ENCODE assay signal across 15 cellular contexts in the genomic region with DNA sequence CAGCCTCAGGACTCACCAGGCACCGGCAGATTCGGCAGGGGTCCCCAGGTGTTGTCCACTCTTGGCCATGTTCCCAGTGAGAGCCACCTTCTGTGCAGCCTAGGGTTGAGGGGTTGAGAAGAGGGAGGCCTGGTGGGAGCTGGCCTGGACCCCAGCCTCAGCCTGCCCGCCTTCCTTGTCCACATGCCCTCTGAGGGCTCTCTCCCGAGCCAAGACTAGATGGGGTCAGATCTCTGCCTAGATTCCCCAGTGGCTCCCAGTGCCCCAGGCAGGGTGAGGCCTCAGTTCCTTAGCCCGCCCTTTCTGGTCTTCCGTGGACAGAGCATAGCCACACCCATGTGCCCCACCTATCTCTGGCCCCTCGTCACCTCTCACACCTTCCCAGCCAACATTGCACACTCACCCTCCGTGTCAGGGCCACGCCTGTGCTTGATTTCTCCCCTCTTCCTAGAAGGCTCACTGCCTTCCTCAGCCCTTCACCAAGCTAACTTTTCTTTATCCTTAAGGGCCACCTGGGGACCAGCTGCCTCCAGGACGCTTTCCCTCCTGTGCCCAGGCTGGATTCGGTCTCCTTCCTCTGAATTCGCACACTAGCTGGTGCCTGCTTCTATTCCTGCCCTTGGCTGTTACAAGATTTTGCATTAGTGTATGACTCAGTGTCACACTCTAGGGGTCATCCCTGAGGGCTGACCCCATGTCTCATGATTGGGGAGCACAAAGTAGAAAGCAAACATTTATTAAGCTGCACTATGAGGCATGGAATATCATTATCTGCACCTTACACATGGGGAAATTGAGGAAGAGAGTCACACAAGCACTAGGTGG. TPM values are rescaled to one million over a fixed set of nuclear protein-coding genes. Genes with fewer than 3 reads are reported as not detected.
A peak's percentile ranks its signal among the peaks of the same experiment; 100 is the strongest.
DNase-seq lines count a peak whose midpoint lies in the region; ATAC-seq, FAIRE-seq and TF ChIP-seq lines count a peak whose summit lies in the region.
"Had no signal": no experiment of that assay in that cellular context is flagged by ENCODE, and none has a peak within 500 bp of the region (broad histone marks: within the 10 kb centered on the region; RNA-seq: fewer than 3 reads in every experiment).

No MANE protein-coding gene starts in this region.

- peak overlapping the region; percentile 47 for H2AFZ ChIP-seq in K562 (ENCODE audit: low read depth, low read length)

- no peaks in the 10 kb centered on the region for H3K79me2 ChIP-seq in K562 (ENCODE audit: control insufficient read depth, insufficient read depth, low read length)

- intact Hi-C loops in right cardiac atrium (cut with DNase I) (loop anchor here in 1 of 4 donors (5.0 kb wide), 1 partner anchor 189 kb away; no protein-coding TSS in a partner anchor), Right ventricle myocardium superior (cut with DNase I) (no loop called here), K562 (cut with micrococcal nuclease) (no loop called here), uterus (cut with DNase I; ENCODE audit: low total_unique reads) (no loop called here)

- in situ Hi-C loops in K562 (cut with MboI): no loop called here

- TF ChIP-seq RAD21 in K562 (CRISPR knock-in tag; conservative IDR thresholded peaks at IDR 0.05 in 1 of 2, IDR thresholded peaks at IDR 0.05 in 1 of 2): 0 out of 4 replicates have a peak, but pooled peaks of 1 of the 2 experiments have one; percentile 3

- peak; percentile 59 for TF ChIP-seq EP300 in K562 (IDR thresholded peaks at IDR 0.05; ENCODE audit: low read length)

- no peaks in the 10 kb centered on the region for H3K9me1 ChIP-seq in K562 (ENCODE audit: control insufficient read depth, insufficient read depth, low read length)

- H3K4me2 ChIP-seq in K562 (ENCODE audit: insufficient read depth, low read length): peak overlapping the region; percentile 58

- no peaks in the 10 kb centered on the region for H3K36me3 ChIP-seq in K562 (ENCODE audit: control insufficient read depth, insufficient read depth, low read length)
- H3K36me3 ChIP-seq in uterus: no peaks in the 10 kb centered on the region

- WGBS in right cardiac atrium: 79% methylated on average over 12 of the region's 12 CpGs
- WGBS in K562 (ENCODE audit: insufficient coverage, low coverage, missing lambda C conversion rate): 25% methylated on average over 12 of the region's 12 CpGs

- POLR2A ChIA-PET in K562 (lab: Yijun Ruan, JAX): interaction anchor here (0.5 to 1.1 kb wide), 5 partner anchors 8 to 442 kb away, joined by 3 to 4 read pairs (median 3); no protein-coding TSS in a partner anchor

- no peak overlapping the region for H3K27ac ChIP-seq in right cardiac atrium (ENCODE audit: low read length)
- H3K27ac ChIP-seq in K562 (ENCODE audit: extremely low read depth, low read depth, low read length): peak overlapping the region; percentile 2; the same call in 1 of the 3 replicates
- no peak overlapping the region for H3K27ac ChIP-seq in uterus

- FAIRE-seq in K562 (lab: Jason Lieb, UNC): peak; percentile 65

- peak overlapping the region; percentile 24 to 70; a peak in 3 of 4 replicates for H3K9ac ChIP-seq in K562 (ENCODE audit: insufficient read depth in 1 of 2, low read depth in 2 of 2, low read length in 2 of 2)

- no peaks in the 10 kb centered on the region for H4K20me1 ChIP-seq in K562 (replicated peaks; ENCODE audit: control insufficient read depth, insufficient read depth, low read length)

- no peaks in the 10 kb centered on the region for H3K4me1 ChIP-seq in right cardiac atrium (ENCODE audit: control insufficient read depth, insufficient read depth, low read length)
- H3K4me1 ChIP-seq in K562 (replicated peaks in 1 of 2; ENCODE audit: control insufficient read depth in 2 of 2, insufficient read depth in 2 of 2, low read length in 2 of 2): peaks cover 13 to 29% of the 10 kb centered on the region in 2 experiments
- H3K4me1 ChIP-seq in uterus: no peaks in the 10 kb centered on the region

- no peaks in the 10 kb centered on the region for H3K27me3 ChIP-seq in right cardiac atrium (ENCODE audit: control insufficient read depth, insufficient read depth)
- H3K27me3 ChIP-seq in K562 (ENCODE audit: control insufficient read depth in 2 of 2, insufficient read depth in 2 of 2, low read length in 2 of 2): peaks cover 5 to 17% of the 10 kb centered on the region in 2 experiments; a peak in 4 of 5 replicates
- H3K27me3 ChIP-seq in uterus: no peaks in the 10 kb centered on the region

- BruUV-seq in K562 (replicated peaks; lab: Mats Ljungman, UMichigan): no TSS peak

- CTCF ChIA-PET in K562 (lab: Yijun Ruan, JAX; ENCODE audit: low intra/inter-chr PET ratio): interaction anchor here (1.5 kb wide), 1 partner anchor 307 kb away, joined by 5 read pairs; no protein-coding TSS in a partner anchor

- H3K4me3 ChIP-seq in right cardiac atrium (ENCODE audit: low read length) (no peak overlapping the region), K562 (no peak overlapping the region), uterus (no peak overlapping the region)

- H3K9me3 ChIP-seq in right cardiac atrium (ENCODE audit: control insufficient read depth, low read length) (no peaks in the 10 kb centered on the region), K562 (replicated peaks; ENCODE audit: control insufficient read depth, insufficient read depth, low read depth, low read length) (peaks cover 11% of the 10 kb centered on the region; the same call in 1 of the 2 replicates), uterus (no peaks in the 10 kb centered on the region)

- TF ChIP-seq POLR2A in K562 (conservative IDR thresholded peaks at IDR 0.05) (no peak), uterus (IDR thresholded peaks at IDR 0.05) (no peak)

- ATAC-seq in right cardiac atrium: peak; percentile 25 to 31
- ATAC-seq in Right ventricle myocardium superior (ENCODE audit: poor library complexity): no peak
- peak; percentile 80 for ATAC-seq in K562
- ATAC-seq in HG02852 (IDR thresholded peaks at IDR 0.05; ENCODE audit: unreplicated experiment): no peak
- no peak for ATAC-seq in GM18907 (IDR thresholded peaks at IDR 0.05; ENCODE audit: unreplicated experiment)

- DNase-seq in right cardiac atrium: peak in 2 of 3 donors; percentile 4 to 12
- no peak for DNase-seq in Right ventricle myocardium superior
- DNase-seq in K562 (ENCODE audit: extremely low read depth in 1 of 4, low spot score in 3 of 4): peak in 3 of 4 experiments; percentile 66 to 89 (median 84)
- DNase-seq in kidney tubule cell (ENCODE audit: low spot score): peak; percentile 83
- DNase-seq in hepatic stellate cell (ENCODE audit: low spot score): no peak
- no peak for DNase-seq in uterus
- DNase-seq: activated naive CD4-positive, alpha-beta T cell treated with anti-CD3 and anti-CD28 coated beads, Interleukin-2, amount 50 U/mL, for 16 hours; caudate nucleus; DMS79; mesendoderm; NCI-H2227 treated with DMSO at 0.1 percent for 48 hours; OCI-M1; T-helper 9 cell had no signal

- TF ChIP-seq CTCF in K562 (IDR thresholded peaks at IDR 0.05 in 2 of 3, conservative IDR thresholded peaks at IDR 0.05 in 1 of 3; ENCODE audit: insufficient read depth in 2 of 3, low read depth in 1 of 3, low read length in 3 of 3) (no peak; a peak in 1 of 6 replicates), uterus (IDR thresholded peaks at IDR 0.05) (no peak)

RNA-seq across cellular contexts. Expression of gene KCP, which starts 7.5 kb away (rescaled TPM):
- under 1 TPM; 0.23 to 0.28 (median 0.24) TPM for total RNA-seq in right cardiac atrium
- polyA plus RNA-seq in right cardiac atrium: 0.36 TPM
- 0.11 TPM for total RNA-seq in Right ventricle myocardium superior
- total RNA-seq in K562 (2011; cell fraction: chromatin; rRNA removed; ENCODE audit: low replicate concordance): 0.19 and 2.1 TPM in 2 replicates
- total RNA-seq in K562 (2011; cell fraction: nucleolus; rRNA removed): 0.79 and 1.3 TPM in 2 replicates
- 0.73 and 0.84 TPM in 2 replicates for total RNA-seq in K562 (2011; cell fraction: nucleoplasm; rRNA removed)
- 0.09 TPM in 1 of 2 replicates, not detected in the other for total RNA-seq in K562 (2014; rRNA removed)
- not detected in 2 replicates for total RNA-seq in K562 (2014; rRNA removed; fragmentation: Illumina TruSeq; extraction: Trizol)
- 0.15 TPM in 1 of 2 replicates, not detected in the other for total RNA-seq in K562 (2015; rRNA removed; fragmentation: Illumina TruSeq; extraction: Trizol)
- total RNA-seq in K562 (2021): 0.16 TPM in 1 of 2 replicates, not detected in the other
- polyA plus RNA-seq in K562 (2011; rRNA removed): 0.07 and 0.09 TPM in 2 replicates
- 0.15 TPM in 1 of 2 replicates, not detected in the other for polyA plus RNA-seq in K562 (2011; cell fraction: cytosol; rRNA removed)
- polyA plus RNA-seq in K562 (2011; cell fraction: nucleus; rRNA removed): 0.86 and 1.5 TPM in 2 replicates
- 0.34 and 3.9 TPM in 2 replicates for polyA plus RNA-seq in K562 (2012)
- not detected in 2 replicates for polyA plus RNA-seq in K562 (2014; fragmentation: Illumina TruSeq; extraction: Trizol)
- polyA plus RNA-seq in K562 (2014; fragmentation: Nextera tagmentation; extraction: Ambion mirVana): under 1 TPM; 0.06 to 0.17 TPM
- 0.09 and 0.15 TPM in 2 replicates for polyA plus RNA-seq in K562 (2014; rRNA removed)
- 0.11 TPM in 1 of 2 replicates, not detected in the other for polyA minus RNA-seq in K562 (2011; rRNA and poly(A)+ RNA removed)
- polyA minus RNA-seq in K562 (2011; cell fraction: cytosol; rRNA and poly(A)+ RNA removed): not detected in 2 replicates
- polyA minus RNA-seq in K562 (2011; cell fraction: nucleus; rRNA and poly(A)+ RNA removed): 0.54 and 0.67 TPM in 2 replicates
- 1 to 10 TPM in 1 of 4 donors, under 1 TPM in 1, not detected in 2; 0.18 to 3.5 TPM for total RNA-seq in uterus

RNA-seq across cellular contexts. Expression of gene IRF5, which starts 34.8 kb away (rescaled TPM):
- total RNA-seq in right cardiac atrium (1 to 10 TPM; 3.0 to 4.6 (median 4.2) TPM), Right ventricle myocardium superior (1.9 TPM), K562 (2014; rRNA removed) (not detected in 2 replicates), K562 (2014; rRNA removed; fragmentation: Illumina TruSeq; extraction: Trizol) (not detected in 2 replicates), K562 (2015; rRNA removed; fragmentation: Illumina TruSeq; extraction: Trizol) (not detected in 2 replicates), K562 (2021) (0.04 and 0.20 TPM in 2 replicates), uterus (10 to 100 TPM in 1 of 4 donors, 1 to 10 TPM in 3; 2.0 to 52.5 (median 4.5) TPM)
- polyA plus RNA-seq in right cardiac atrium (1.6 TPM), K562 (2011; rRNA removed) (not detected in 2 replicates), K562 (2014; fragmentation: Illumina TruSeq; extraction: Trizol) (not detected in 2 replicates), K562 (2014; fragmentation: Nextera tagmentation; extraction: Ambion mirVana) (not detected), K562 (2014; rRNA removed) (not detected in 2 replicates)
- not detected in 2 replicates for total RNA-seq in K562 (2011; cell fraction: chromatin; rRNA removed; ENCODE audit: low replicate concordance)
- total RNA-seq in K562 (2011; cell fraction: nucleolus; rRNA removed): not detected in 2 replicates
- not detected in 2 replicates for total RNA-seq in K562 (2011; cell fraction: nucleoplasm; rRNA removed)
- polyA plus RNA-seq in K562 (2011; cell fraction: cytosol; rRNA removed): not detected in 2 replicates
- polyA plus RNA-seq in K562 (2011; cell fraction: nucleus; rRNA removed): 0.08 and 0.09 TPM in 2 replicates
- polyA plus RNA-seq in K562 (2012): 0.10 TPM in 1 of 2 replicates, not detected in the other
- polyA minus RNA-seq in K562 (2011; rRNA and poly(A)+ RNA removed): not detected in 2 replicates
- polyA minus RNA-seq in K562 (2011; cell fraction: cytosol; rRNA and poly(A)+ RNA removed): not detected in 2 replicates
- polyA minus RNA-seq in K562 (2011; cell fraction: nucleus; rRNA and poly(A)+ RNA removed): not detected in 2 replicates

RNA-seq across cellular contexts. Expression of gene ATP6V1F, which starts 40.3 kb away (rescaled TPM):
- total RNA-seq in right cardiac atrium: 100 to 1,000 TPM; 127 to 139 (median 134) TPM
- 224 TPM for polyA plus RNA-seq in right cardiac atrium
- 119 TPM for total RNA-seq in Right ventricle myocardium superior
- total RNA-seq in K562 (2011; cell fraction: chromatin; rRNA removed; ENCODE audit: low replicate concordance): 21.6 and 54.5 TPM in 2 replicates
- total RNA-seq in K562 (2011; cell fraction: nucleolus; rRNA removed): 72.7 and 74.7 TPM in 2 replicates
- total RNA-seq in K562 (2011; cell fraction: nucleoplasm; rRNA removed): 70.9 and 89.2 TPM in 2 replicates
- total RNA-seq in K562 (2014; rRNA removed): 265 and 341 TPM in 2 replicates
- total RNA-seq in K562 (2014; rRNA removed; fragmentation: Illumina TruSeq; extraction: Trizol): 174 and 206 TPM in 2 replicates
- 332 and 336 TPM in 2 replicates for total RNA-seq in K562 (2015; rRNA removed; fragmentation: Illumina TruSeq; extraction: Trizol)
- total RNA-seq in K562 (2021): 378 and 393 TPM in 2 replicates
- 507 and 542 TPM in 2 replicates for polyA plus RNA-seq in K562 (2011; rRNA removed)
- 869 and 1,641 TPM in 2 replicates for polyA plus RNA-seq in K562 (2011; cell fraction: cytosol; rRNA removed)
- 256 and 267 TPM in 2 replicates for polyA plus RNA-seq in K562 (2011; cell fraction: nucleus; rRNA removed)
- polyA plus RNA-seq in K562 (2012): 454 and 820 TPM in 2 replicates
- polyA plus RNA-seq in K562 (2014; fragmentation: Illumina TruSeq; extraction: Trizol): 604 and 714 TPM in 2 replicates
- 1,000 to 10,000 TPM in 1 of 2 experiments, 100 to 1,000 TPM in 1; 733 to 1,123 TPM for polyA plus RNA-seq in K562 (2014; fragmentation: Nextera tagmentation; extraction: Ambion mirVana)
- polyA plus RNA-seq in K562 (2014; rRNA removed): 568 and 645 TPM in 2 replicates
- polyA minus RNA-seq in K562 (2011; rRNA and poly(A)+ RNA removed): 83.2 and 101 TPM in 2 replicates
- 93.9 and 97.2 TPM in 2 replicates for polyA minus RNA-seq in K562 (2011; cell fraction: cytosol; rRNA and poly(A)+ RNA removed)
- polyA minus RNA-seq in K562 (2011; cell fraction: nucleus; rRNA and poly(A)+ RNA removed): 35.3 and 68.5 TPM in 2 replicates
- total RNA-seq in uterus: 100 to 1,000 TPM in 1 of 4 donors, 10 to 100 TPM in 3; 31.2 to 137 (median 61.3) TPM

Comparison
In these comparisons a context has a peak if more than half of its experiments do, and no peak if none do; other contexts are left out.
1. ATAC-seq: peak in right cardiac atrium (2 of 2) and K562 (single experiment); none in Right ventricle myocardium superior (single experiment), HG02852 (single experiment) and GM18907 (single experiment).
2. DNase-seq: peak in right cardiac atrium (2 of 3), K562 (3 of 4) and kidney tubule cell (single experiment); none in Right ventricle myocardium superior (single experiment), hepatic stellate cell (single experiment) and uterus (0 of 2).